Comparison of ENCODE assay signal across 6 cellular contexts in the genomic region with DNA sequence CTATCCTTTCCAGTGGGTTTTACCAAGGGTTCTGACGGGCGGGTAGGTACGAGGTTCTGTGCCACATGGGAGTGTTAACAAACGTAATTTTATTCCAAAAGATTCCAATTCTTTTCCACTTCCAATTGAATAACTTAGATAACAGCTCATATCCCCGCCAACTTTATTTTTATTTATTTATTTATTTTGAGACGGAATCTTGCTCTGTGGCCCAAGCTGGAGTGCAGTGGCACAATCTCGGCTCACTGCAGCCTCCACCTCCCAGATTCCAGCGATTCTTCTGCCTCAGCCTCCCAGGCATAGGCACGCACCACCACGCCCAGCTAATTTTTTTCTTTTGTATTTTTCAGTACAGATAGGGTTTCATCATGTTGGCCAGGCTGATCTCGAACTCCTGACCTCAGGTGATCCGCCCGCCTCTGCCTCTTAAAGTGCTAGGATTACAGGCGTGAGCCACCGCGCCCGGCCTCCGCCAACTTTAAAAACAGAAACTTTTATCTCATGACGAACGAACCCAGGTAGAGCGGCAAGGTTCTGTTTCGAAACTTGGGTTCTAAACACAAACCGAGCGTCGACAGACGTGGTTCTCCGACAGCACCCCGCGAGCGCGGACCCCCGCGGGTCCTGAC.
DNase-seq lines count a peak whose midpoint lies in the region; ATAC-seq lines count a peak whose summit lies in the region.

No MANE protein-coding gene starts in this region.

- no peaks in the 10 kb centered on the region for H3K27me3 Mint-ChIP-seq in activated naive CD4-positive, alpha-beta T cell treated with anti-CD3 and anti-CD28 coated beads, Interleukin-2, amount 10 ng/mL, durations not matched to agents 7 days and 5 days
- no peaks in the 10 kb centered on the region for H3K27me3 Mint-ChIP-seq in memory B cell

- H3K36me3 Mint-ChIP-seq in activated naive CD4-positive, alpha-beta T cell treated with anti-CD3 and anti-CD28 coated beads, Interleukin-2, amount 10 ng/mL, durations not matched to agents 7 days and 5 days: peaks cover 23% of the 10 kb centered on the region
- H3K36me3 Mint-ChIP-seq in memory B cell: peaks cover 6% of the 10 kb centered on the region

- peak; percentile 16 to 31 for DNase-seq in NOMO-1 (lab: John Stamatoyannopoulos, UW; ENCODE audit: unreplicated experiment in 2 of 2)
- DNase-seq in NOMO-1 treated with dmso at 0.1 percent for 144 hours (lab: John Stamatoyannopoulos, UW; ENCODE audit: unreplicated experiment): no peak
- peak; percentile 65 for DNase-seq in activated naive CD4-positive, alpha-beta T cell treated with anti-CD3 and anti-CD28 coated beads, Interleukin-2, amount 10 ng/mL, durations not matched to agents 7 days and 5 days
- no peak for DNase-seq in memory B cell (ENCODE audit: low spot score in 2 of 2)
- no peak for DNase-seq in Ammon's horn (ENCODE audit: low spot score)

- CTCF ChIA-PET in activated naive CD4-positive, alpha-beta T cell treated with anti-CD3 and anti-CD28 coated beads, Interleukin-2, amount 10 ng/mL, durations not matched to agents 7 days and 5 days (lab: Charles Lee): interaction anchor here (0.8 to 2.5 kb wide), 8 partner anchors 11 to 247 kb away, joined by 3 to 16 read pairs (median 4); partner anchors contain the start of gene NPW

- peak overlapping the region; percentile 95 for H3K27ac Mint-ChIP-seq in activated naive CD4-positive, alpha-beta T cell treated with anti-CD3 and anti-CD28 coated beads, Interleukin-2, amount 10 ng/mL, durations not matched to agents 7 days and 5 days
- H3K27ac Mint-ChIP-seq in memory B cell: peak overlapping the region; percentile 94

- ATAC-seq in memory B cell (ENCODE audit: low read depth) (peak; percentile 20), GM21737 (IDR thresholded peaks at IDR 0.05; ENCODE audit: unreplicated experiment) (no peak)

- H3K9me3 Mint-ChIP-seq in activated naive CD4-positive, alpha-beta T cell treated with anti-CD3 and anti-CD28 coated beads, Interleukin-2, amount 10 ng/mL, durations not matched to agents 7 days and 5 days: no peaks in the 10 kb centered on the region
- H3K9me3 Mint-ChIP-seq in memory B cell: no peaks in the 10 kb centered on the region

- H3K4me1 Mint-ChIP-seq in activated naive CD4-positive, alpha-beta T cell treated with anti-CD3 and anti-CD28 coated beads, Interleukin-2, amount 10 ng/mL, durations not matched to agents 7 days and 5 days: peaks cover 13% of the 10 kb centered on the region
- H3K4me1 Mint-ChIP-seq in memory B cell: peaks cover 8% of the 10 kb centered on the region

- H3K4me3 Mint-ChIP-seq in activated naive CD4-positive, alpha-beta T cell treated with anti-CD3 and anti-CD28 coated beads, Interleukin-2, amount 10 ng/mL, durations not matched to agents 7 days and 5 days: peak overlapping the region; percentile 93
- H3K4me3 Mint-ChIP-seq in memory B cell: peak overlapping the region; percentile 88

Comparison
In these comparisons a context has a peak if more than half of its experiments do, and no peak if none do; other contexts are left out.
1. DNase-seq: peak in NOMO-1 (2 of 2) and activated naive CD4-positive, alpha-beta T cell treated with anti-CD3 and anti-CD28 coated beads, Interleukin-2, amount 10 ng/mL, durations not matched to agents 7 days and 5 days (single experiment); none in NOMO-1 treated with dmso at 0.1 percent for 144 hours (single experiment), memory B cell (0 of 2) and Ammon's horn (single experiment).